ENCODE assay signal across 17 cellular contexts in the genomic region with DNA sequence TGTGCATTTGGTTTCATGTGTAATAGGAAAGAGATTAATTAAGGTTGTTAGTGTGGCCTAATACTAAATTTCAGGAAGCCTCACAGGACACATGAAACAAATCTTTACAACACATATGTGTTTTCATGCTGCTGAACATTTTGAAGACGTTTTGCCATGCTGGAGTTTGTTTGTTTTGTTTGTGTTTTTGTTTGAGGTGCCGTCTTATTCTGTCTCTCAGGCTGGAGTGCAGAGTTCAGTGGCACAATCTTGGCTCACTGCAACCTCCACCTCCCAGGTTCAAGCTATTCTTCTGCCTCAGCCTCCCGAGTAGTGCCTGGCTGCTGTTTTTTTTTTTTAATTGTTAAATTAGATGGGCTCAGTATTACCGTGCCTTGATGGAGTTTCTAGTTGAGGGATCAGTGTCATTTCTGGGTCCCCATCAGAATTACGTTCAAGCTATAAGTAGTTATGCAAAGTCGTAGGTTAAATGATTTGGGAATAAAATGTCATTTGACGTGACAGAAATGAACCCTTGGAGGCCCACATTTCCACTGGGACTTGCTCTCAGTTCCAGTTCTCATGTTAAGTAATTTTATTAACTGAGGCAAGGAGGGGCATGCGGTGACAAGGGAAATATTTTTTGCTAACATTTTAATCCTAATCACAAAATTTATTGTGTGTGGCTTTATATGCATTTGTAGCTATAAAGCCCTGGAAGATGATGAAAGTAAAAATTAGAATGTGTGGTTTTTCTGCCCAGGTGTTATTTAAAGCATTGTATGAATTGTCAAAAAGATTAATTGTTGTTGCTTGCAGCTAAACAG.
DNase-seq lines count a peak whose midpoint lies in the region; ATAC-seq and TF ChIP-seq lines count a peak whose summit lies in the region.
"Had no signal": no experiment of that assay in that cellular context is flagged by ENCODE, and none has a peak within 500 bp of the region (broad histone marks: within the 10 kb centered on the region; RNA-seq: fewer than 3 reads in every experiment).

No MANE protein-coding gene starts in this region.

- no peak for TF ChIP-seq CTCF in H9 (conservative IDR thresholded peaks at IDR 0.05)
- no peak for TF ChIP-seq CTCF in WTC11 (IDR thresholded peaks at IDR 0.05)
- TF ChIP-seq CTCF in neural cell (IDR thresholded peaks at IDR 0.05; ENCODE audit: poor library complexity, severe bottlenecking): no peak

- no peak overlapping the region for H2BK20ac ChIP-seq in H9 (ENCODE audit: low read depth, low read length, poor library complexity, severe bottlenecking)

- no peak overlapping the region for H3K4me3 Mint-ChIP-seq in H9
- no peak overlapping the region for H3K4me3 Mint-ChIP-seq in WTC11
- H3K4me3 Mint-ChIP-seq: CD8-positive, alpha-beta T cell had no signal

- POLR2A ChIA-PET in WTC11 (lab: Charles Lee): no interaction called here

- H3K4me3 ChIP-seq in BLaER1: no peak overlapping the region
- H3K4me3 ChIP-seq in neural cell (ENCODE audit: low read length): no peak overlapping the region
- H3K4me3 ChIP-seq: BLaER1 treated with 17β-estradiol and CSF1 and Interleukin-3, amounts not matched to agents 10 nM and 100 nM; GM23248 had no signal

- H4K5ac ChIP-seq in H9 (ENCODE audit: insufficient read length, low read depth, low read length): no peak overlapping the region

- no peak overlapping the region for H3K18ac ChIP-seq in H9 (ENCODE audit: insufficient read length, low read depth, low read length)

- H3F3A ChIP-seq in neural cell (ENCODE audit: insufficient read depth, low read length, poor library complexity, severe bottlenecking): no peaks in the 10 kb centered on the region

- TF ChIP-seq EP300 in neural cell (conservative IDR thresholded peaks at IDR 0.05; ENCODE audit: poor library complexity, severe bottlenecking): peak; percentile 25

- H3K27ac Mint-ChIP-seq in H9: peak overlapping the region; percentile 36 to 77 (median 73); a peak in 5 of 7 replicates
- 0 out of 2 replicates have a peak overlapping the region, but pooled peaks have one; percentile 26 for H3K27ac Mint-ChIP-seq in WTC11
- H3K27ac Mint-ChIP-seq: CD8-positive, alpha-beta T cell had no signal

- DNase-seq in H9: no peak
- no peak for DNase-seq in WTC11 (ENCODE audit: low spot score)
- no peak for DNase-seq in caudate nucleus (lab: John Stamatoyannopoulos, UW)
- no peak for DNase-seq in pons (ENCODE audit: low spot score)
- DNase-seq: 8988T; CD8-positive, alpha-beta T cell; DMS 273 treated with DMSO at 0.1 percent for 48 hours; DMS53; DND-41; EL; GM23248; H7 had no signal

- H2AK5ac ChIP-seq in H9 (ENCODE audit: insufficient read length, low read length): no peak overlapping the region

- no peak overlapping the region for H3K23ac ChIP-seq in H9 (ENCODE audit: insufficient read length, low read depth, low read length)

- no peaks in the 10 kb centered on the region for H3K79me2 ChIP-seq in H9 (ENCODE audit: insufficient read depth, low read length)
- no peaks in the 10 kb centered on the region for H3K79me2 ChIP-seq in neural cell (replicated peaks; ENCODE audit: insufficient read depth, low read length)

- H3K14ac ChIP-seq in H9 (ENCODE audit: insufficient read depth, low read length): no peak overlapping the region

- no peak overlapping the region for H4K8ac ChIP-seq in H9 (replicated peaks; ENCODE audit: insufficient read length, low read depth, low read length)

- no peak overlapping the region for H2BK12ac ChIP-seq in H9 (ENCODE audit: insufficient read length, low read depth, low read length)

- H3K36me3 ChIP-seq in BLaER1 (no peaks in the 10 kb centered on the region), neural cell (ENCODE audit: insufficient read depth, low read length) (no peaks in the 10 kb centered on the region)
- H3K36me3 ChIP-seq: BLaER1 treated with 17β-estradiol and CSF1 and Interleukin-3, amounts not matched to agents 10 nM and 100 nM had no signal

- H4K20me1 ChIP-seq in BLaER1: no peaks in the 10 kb centered on the region
- no peaks in the 10 kb centered on the region for H4K20me1 ChIP-seq in H9 (ENCODE audit: control insufficient read depth, insufficient read depth, insufficient read length)
- no peaks in the 10 kb centered on the region for H4K20me1 ChIP-seq in neural cell (ENCODE audit: insufficient read depth)
- H4K20me1 ChIP-seq: BLaER1 treated with 17β-estradiol and CSF1 and Interleukin-3, amounts not matched to agents 10 nM and 100 nM had no signal

- no peak for ATAC-seq in WTC11
- no peak for ATAC-seq in HG03457 (IDR thresholded peaks at IDR 0.05; ENCODE audit: unreplicated experiment)
- no peak for ATAC-seq in GM21447 (IDR thresholded peaks at IDR 0.05; ENCODE audit: unreplicated experiment)
- ATAC-seq: CD8-positive, alpha-beta T cell had no signal

- H2AFZ ChIP-seq in H9 (ENCODE audit: low read length): no peak overlapping the region
- no peak overlapping the region for H2AFZ ChIP-seq in neural cell (ENCODE audit: low read depth, low read length)
- H2AFZ ChIP-seq: GM23248 had no signal

- no peak for TF ChIP-seq RAD21 in neural cell (conservative IDR thresholded peaks at IDR 0.05)

- H2BK120ac ChIP-seq in H9 (ENCODE audit: low read depth, low read length, poor library complexity, severe bottlenecking): no peak overlapping the region

- H3K27ac ChIP-seq in BLaER1 (no peak overlapping the region), H9 (ENCODE audit: insufficient read length, low read depth, low read length) (no peak overlapping the region), neural cell (ENCODE audit: low read length) (no peak overlapping the region), caudate nucleus (ENCODE audit: low read depth, low read length) (no peak overlapping the region)
- H3K27ac ChIP-seq: BLaER1 treated with 17β-estradiol and CSF1 and Interleukin-3, amounts not matched to agents 10 nM and 100 nM; GM23248 had no signal

- no peaks in the 10 kb centered on the region for H3K9me3 ChIP-seq in BLaER1
- H3K9me3 ChIP-seq in H9 (ENCODE audit: control insufficient read depth, low read depth, low read length): no peaks in the 10 kb centered on the region
- H3K9me3 ChIP-seq in neural cell (ENCODE audit: low read length): no peaks in the 10 kb centered on the region
- H3K9me3 ChIP-seq: BLaER1 treated with 17β-estradiol and CSF1 and Interleukin-3, amounts not matched to agents 10 nM and 100 nM had no signal

- CTCF ChIA-PET in WTC11 (lab: Charles Lee): no interaction called here

- H4K91ac ChIP-seq in H9 (ENCODE audit: insufficient read length, low read depth, low read length): no peak overlapping the region

- peaks cover 0 to 4% (median 0%) of the 10 kb centered on the region in 3 experiments; a peak in 2 of 7 replicates for H3K36me3 Mint-ChIP-seq in H9 (ENCODE audit: insufficient read depth in 1 of 3, low read depth in 3 of 3)
- H3K36me3 Mint-ChIP-seq in WTC11: 0 out of 2 replicates have a peak, but pooled peaks cover 3% of the 10 kb centered on the region

- no peaks in the 10 kb centered on the region for H3K27me3 ChIP-seq in BLaER1
- H3K27me3 ChIP-seq in H9 (ENCODE audit: insufficient read depth, low read length): no peaks in the 10 kb centered on the region
- no peaks in the 10 kb centered on the region for H3K27me3 ChIP-seq in neural cell (ENCODE audit: insufficient read depth, low read depth, low read length)
- H3K27me3 ChIP-seq: BLaER1 treated with 17β-estradiol and CSF1 and Interleukin-3, amounts not matched to agents 10 nM and 100 nM had no signal

- no peak overlapping the region for H2BK15ac ChIP-seq in H9 (ENCODE audit: low read depth, low read length)

- H3K4me1 Mint-ChIP-seq in H9: peaks cover 44 to 45% of the 10 kb centered on the region in 2 experiments
- peaks cover 58% of the 10 kb centered on the region for H3K4me1 Mint-ChIP-seq in WTC11

- no peaks in the 10 kb centered on the region for H3K27me3 Mint-ChIP-seq in H9 (ENCODE audit: low read depth)
- H3K27me3 Mint-ChIP-seq in WTC11 (ENCODE audit: low read depth): peaks cover 6% of the 10 kb centered on the region

- H3K4me2 ChIP-seq in BLaER1: peak overlapping the region; percentile 6; the same call in 1 of the 2 replicates
- H3K4me2 ChIP-seq in H9 (ENCODE audit: insufficient read depth, insufficient read length, low read length): no peak overlapping the region
- no peak overlapping the region for H3K4me2 ChIP-seq in neural cell (ENCODE audit: low read length)

- H3K23me2 ChIP-seq in H9 (ENCODE audit: insufficient read length, low read depth, low read length, poor library complexity, severe bottlenecking): no peaks in the 10 kb centered on the region

- no peaks in the 10 kb centered on the region for H3K9me3 Mint-ChIP-seq in H9
- H3K9me3 Mint-ChIP-seq in WTC11: no peaks in the 10 kb centered on the region
- H3K9me3 Mint-ChIP-seq: CD8-positive, alpha-beta T cell had no signal

- no peak overlapping the region for H3T11ph ChIP-seq in H9 (ENCODE audit: low read length)

- H3K4me1 ChIP-seq in BLaER1 (peaks cover 8% of the 10 kb centered on the region), H9 (ENCODE audit: insufficient read depth, low read length) (peaks cover 20% of the 10 kb centered on the region; the same call in 1 of the 2 replicates)

- H3K79me1 ChIP-seq in H9 (ENCODE audit: insufficient read depth, low read depth, low read length, poor library complexity, severe bottlenecking): no peaks in the 10 kb centered on the region

- H3K9ac ChIP-seq in BLaER1: no peak overlapping the region
- H3K9ac ChIP-seq in H9 (ENCODE audit: extremely low read depth, insufficient read length, low read length): no peak overlapping the region
- H3K9ac ChIP-seq in neural cell (ENCODE audit: low read length): no peak overlapping the region
- H3K9ac ChIP-seq: BLaER1 treated with 17β-estradiol and CSF1 and Interleukin-3, amounts not matched to agents 10 nM and 100 nM; GM23248 had no signal

- H3K9me2 ChIP-seq in neural cell (ENCODE audit: insufficient read depth, low read length): no peaks in the 10 kb centered on the region

- no peak overlapping the region for H3K4ac ChIP-seq in H9 (ENCODE audit: low read depth, low read length)

- H2BK5ac ChIP-seq in H9 (ENCODE audit: insufficient read length, low read length): no peak overlapping the region

- H3K56ac ChIP-seq in H9 (ENCODE audit: insufficient read length, low read depth, low read length): no peak overlapping the region

- no CpG with 5 or more reads among the region's 8 CpGs for WGBS in H9 (ENCODE audit: extremely low coverage, insufficient read length, low lambda C conversion rate)

TF ChIP-seq in WTC11, 78 proteins besides CTCF, POLR2A, EP300 and RAD21 (continues in another document):
- TF ChIP-seq SP1 (CRISPR knock-in tag; conservative IDR thresholded peaks at IDR 0.05) (no peak), KAT7 (CRISPR knock-in tag; IDR thresholded peaks at IDR 0.05; ENCODE audit: borderline replicate concordance) (no peak), ETV6 (CRISPR knock-in tag; IDR thresholded peaks at IDR 0.05) (no peak)
